In genomic region chrX:121221321-121221977, GRCh38 we compare ENCODE assay signal across 18 cellular contexts.
DNase-seq lines count a peak whose midpoint lies in the region; FAIRE-seq and TF ChIP-seq lines count a peak whose summit lies in the region.
"Had no signal": no experiment of that assay in that cellular context is flagged by ENCODE, and none has a peak within 500 bp of the region (broad histone marks: within the 10 kb centered on the region; RNA-seq: fewer than 3 reads in every experiment).

No MANE protein-coding gene starts in this region.

- no peak overlapping the region for H3K23ac ChIP-seq in mesenchymal stem cell (ENCODE audit: low read length in 2 of 2)

- no peak overlapping the region for H3K18ac ChIP-seq in mesenchymal stem cell (ENCODE audit: low read depth in 1 of 2, low read length in 2 of 2)

- no peak overlapping the region for H3K4me3 ChIP-seq in GM23248
- no peak overlapping the region for H3K4me3 ChIP-seq in astrocyte (ENCODE audit: insufficient read depth, low read depth, low read length)
- H3K4me3 ChIP-seq in fibroblast of pulmonary artery (replicated peaks; ENCODE audit: low read depth, low read length): no peak overlapping the region
- no peak overlapping the region for H3K4me3 ChIP-seq in mesenchymal stem cell (ENCODE audit: insufficient read depth in 1 of 2, low read depth in 1 of 2, low read length in 2 of 2)
- H3K4me3 ChIP-seq: BLaER1 treated with 17β-estradiol and CSF1 and Interleukin-3, amounts not matched to agents 10 nM and 100 nM; GM12878 had no signal

- in situ Hi-C loops in GM23248 (cut with MboI): no loop called here

- no peaks in the 10 kb centered on the region for H3K9me2 ChIP-seq in GM23248 (ENCODE audit: insufficient read depth)

- H4K91ac ChIP-seq in mesenchymal stem cell (ENCODE audit: low read length): no peak overlapping the region

- no peak overlapping the region for H2BK15ac ChIP-seq in mesenchymal stem cell (ENCODE audit: low read depth, poor library complexity, severe bottlenecking)

- H2AFZ ChIP-seq in GM23248: no peak overlapping the region
- no peak overlapping the region for H2AFZ ChIP-seq in astrocyte (ENCODE audit: low read depth, low read length)
- no peak overlapping the region for H2AFZ ChIP-seq in mesenchymal stem cell (ENCODE audit: low read depth, low read length)

- DNase-seq in GM23248: peak; percentile 1
- no peak for DNase-seq in astrocyte (ENCODE audit: low read depth)
- peak; percentile 1 for DNase-seq in fibroblast of pulmonary artery (ENCODE audit: low read depth)
- no peak for DNase-seq in mesenchymal stem cell
- no peak for DNase-seq in inferior parietal cortex (ENCODE audit: extremely low spot score)
- DNase-seq in occipital lobe (lab: John Stamatoyannopoulos, UW): no peak
- DNase-seq in NCI-H2171 treated with DMSO at 0.1 percent for 48 hours (lab: John Stamatoyannopoulos, UW): no peak
- DNase-seq: Calu3; CD8-positive, alpha-beta T cell; DMS79 treated with DMSO at 0.1 percent for 48 hours; EL; GOT3; H7; HFFc6 had no signal

- H3K79me2 ChIP-seq in GM23248 (ENCODE audit: insufficient read depth): no peaks in the 10 kb centered on the region
- H3K79me2 ChIP-seq in astrocyte (ENCODE audit: insufficient read depth, low read length): no peaks in the 10 kb centered on the region

- H3K4ac ChIP-seq in mesenchymal stem cell (ENCODE audit: low read depth in 1 of 2, low read length in 2 of 2): no peak overlapping the region

- no peaks in the 10 kb centered on the region for H3K79me1 ChIP-seq in mesenchymal stem cell (replicated peaks; ENCODE audit: low read length, poor library complexity, severe bottlenecking)

- H3K9ac ChIP-seq in GM23248 (no peak overlapping the region), astrocyte (ENCODE audit: low read length) (no peak overlapping the region), mesenchymal stem cell (ENCODE audit: low read length) (peak overlapping the region; percentile 67)
- H3K9ac ChIP-seq: BLaER1 treated with 17β-estradiol and CSF1 and Interleukin-3, amounts not matched to agents 10 nM and 100 nM had no signal

- H3K36me3 ChIP-seq in GM23248 (ENCODE audit: low read depth): no peaks in the 10 kb centered on the region
- no peaks in the 10 kb centered on the region for H3K36me3 ChIP-seq in astrocyte (ENCODE audit: insufficient read depth, low read length)
- no peaks in the 10 kb centered on the region for H3K36me3 ChIP-seq in mesenchymal stem cell (ENCODE audit: control insufficient read depth in 1 of 2, insufficient read depth in 2 of 2, low read depth in 1 of 2, low read length in 2 of 2)
- H3K36me3 ChIP-seq: BLaER1 treated with 17β-estradiol and CSF1 and Interleukin-3, amounts not matched to agents 10 nM and 100 nM had no signal

- no peaks in the 10 kb centered on the region for H3K36me3 Mint-ChIP-seq in astrocyte (ENCODE audit: low read depth, unreplicated experiment)
- H3K36me3 Mint-ChIP-seq: CD8-positive, alpha-beta T cell had no signal

- H3F3A ChIP-seq in GM23248 (ENCODE audit: insufficient read depth): no peaks in the 10 kb centered on the region

- H4K8ac ChIP-seq in mesenchymal stem cell (ENCODE audit: low read length): no peak overlapping the region

- TF ChIP-seq CTCF in astrocyte (IDR thresholded peaks at IDR 0.05; ENCODE audit: insufficient read depth, low read depth, low read length): no peak
- no peak for TF ChIP-seq CTCF in fibroblast of pulmonary artery (IDR thresholded peaks at IDR 0.05; ENCODE audit: low read length, missing control alignments)

- H3K9me3 Mint-ChIP-seq in astrocyte (ENCODE audit: unreplicated experiment): no peaks in the 10 kb centered on the region
- H3K9me3 Mint-ChIP-seq: CD8-positive, alpha-beta T cell; HFFc6 had no signal

- FAIRE-seq in astrocyte (lab: Jason Lieb, UNC): peak; percentile 64
- FAIRE-seq: GM12878, HTR-8/SVneo had no signal

- H3K27ac ChIP-seq in GM23248: no peak overlapping the region
- H3K27ac ChIP-seq in astrocyte (ENCODE audit: low read depth, low read length): no peak overlapping the region
- no peak overlapping the region for H3K27ac ChIP-seq in mesenchymal stem cell (ENCODE audit: low read length, poor library complexity, severe bottlenecking)
- H3K27ac ChIP-seq: BLaER1 treated with 17β-estradiol and CSF1 and Interleukin-3, amounts not matched to agents 10 nM and 100 nM had no signal

- H3K4me1 ChIP-seq in GM23248 (ENCODE audit: insufficient read depth): no peaks in the 10 kb centered on the region
- no peaks in the 10 kb centered on the region for H3K4me1 ChIP-seq in astrocyte (ENCODE audit: insufficient read depth, low read length)
- no peaks in the 10 kb centered on the region for H3K4me1 ChIP-seq in mesenchymal stem cell (ENCODE audit: control insufficient read depth, insufficient read depth, low read depth, low read length)
- H3K4me1 ChIP-seq: BLaER1 treated with 17β-estradiol and CSF1 and Interleukin-3, amounts not matched to agents 10 nM and 100 nM had no signal

- no peak overlapping the region for H3K27ac Mint-ChIP-seq in astrocyte (ENCODE audit: unreplicated experiment)
- H3K27ac Mint-ChIP-seq: B cell; CD8-positive, alpha-beta T cell; HFFc6 had no signal

- no peak overlapping the region for H3K4me3 Mint-ChIP-seq in astrocyte (ENCODE audit: unreplicated experiment)
- H3K4me3 Mint-ChIP-seq: B cell; CD8-positive, alpha-beta T cell; HFFc6 had no signal

- no peaks in the 10 kb centered on the region for H3K9me3 ChIP-seq in GM23248 (ENCODE audit: low read depth)
- no peaks in the 10 kb centered on the region for H3K9me3 ChIP-seq in astrocyte (ENCODE audit: insufficient read depth, low read depth, low read length)
- no peaks in the 10 kb centered on the region for H3K9me3 ChIP-seq in mesenchymal stem cell (ENCODE audit: control insufficient read depth, low read length)

- H3K4me2 ChIP-seq in GM23248 (ENCODE audit: unreplicated experiment): no peak overlapping the region
- H3K4me2 ChIP-seq in astrocyte (ENCODE audit: low read length): no peak overlapping the region
- H3K4me2 ChIP-seq in mesenchymal stem cell (ENCODE audit: low read length, poor library complexity, severe bottlenecking): no peak overlapping the region
- H3K4me2 ChIP-seq: BLaER1 treated with 17β-estradiol and CSF1 and Interleukin-3, amounts not matched to agents 10 nM and 100 nM had no signal

- H3K27me3 ChIP-seq in GM23248 (replicated peaks; ENCODE audit: insufficient read depth): no peaks in the 10 kb centered on the region
- no peaks in the 10 kb centered on the region for H3K27me3 ChIP-seq in astrocyte (ENCODE audit: insufficient read depth, low read length)
- H3K27me3 ChIP-seq in mesenchymal stem cell (ENCODE audit: control insufficient read depth in 1 of 2, insufficient read depth in 1 of 2, low read length in 2 of 2): no peaks in the 10 kb centered on the region
- H3K27me3 ChIP-seq: BLaER1 treated with 17β-estradiol and CSF1 and Interleukin-3, amounts not matched to agents 10 nM and 100 nM had no signal

- H2BK120ac ChIP-seq in mesenchymal stem cell (ENCODE audit: low read depth, low read length): no peak overlapping the region

- H2BK12ac ChIP-seq in mesenchymal stem cell (ENCODE audit: low read length in 2 of 2): no peak overlapping the region

- H3K14ac ChIP-seq in mesenchymal stem cell (ENCODE audit: low read length in 2 of 2): no peak overlapping the region

- 56 to 66% methylated on average over 3 of the region's 3 CpGs for WGBS in GM23248 (ENCODE audit: low coverage in 1 of 2, low lambda C conversion rate in 2 of 2, missing lambda C conversion rate in 2 of 2), 2 experiments
- WGBS in mesenchymal stem cell: 73% methylated on average over 1 of the region's 3 CpGs

- H2BK5ac ChIP-seq in mesenchymal stem cell (ENCODE audit: low read depth, low read length, poor library complexity, severe bottlenecking): no peak overlapping the region

- no peaks in the 10 kb centered on the region for H3K27me3 Mint-ChIP-seq in astrocyte (ENCODE audit: low read depth, unreplicated experiment)
- H3K27me3 Mint-ChIP-seq: B cell had no signal

- no peaks in the 10 kb centered on the region for H4K20me1 ChIP-seq in GM23248 (ENCODE audit: insufficient read depth)
- H4K20me1 ChIP-seq in astrocyte (ENCODE audit: insufficient read depth, low read length): no peaks in the 10 kb centered on the region
- H4K20me1 ChIP-seq: BLaER1 treated with 17β-estradiol and CSF1 and Interleukin-3, amounts not matched to agents 10 nM and 100 nM had no signal

- H3K4me1 Mint-ChIP-seq in astrocyte (ENCODE audit: low read depth, unreplicated experiment): no peaks in the 10 kb centered on the region
- H3K4me1 Mint-ChIP-seq: B cell had no signal

- no peak overlapping the region for H2AK5ac ChIP-seq in mesenchymal stem cell (ENCODE audit: low read length, severe bottlenecking)

Comparison
In these comparisons a context has a peak if more than half of its experiments do, and no peak if none do; other contexts are left out.
1. DNase-seq: peak in GM23248 (single experiment) and fibroblast of pulmonary artery (single experiment); none in astrocyte (single experiment), mesenchymal stem cell (single experiment), inferior parietal cortex (single experiment), occipital lobe (single experiment) and NCI-H2171 treated with DMSO at 0.1 percent for 48 hours (single experiment).